In the genomic region with DNA sequence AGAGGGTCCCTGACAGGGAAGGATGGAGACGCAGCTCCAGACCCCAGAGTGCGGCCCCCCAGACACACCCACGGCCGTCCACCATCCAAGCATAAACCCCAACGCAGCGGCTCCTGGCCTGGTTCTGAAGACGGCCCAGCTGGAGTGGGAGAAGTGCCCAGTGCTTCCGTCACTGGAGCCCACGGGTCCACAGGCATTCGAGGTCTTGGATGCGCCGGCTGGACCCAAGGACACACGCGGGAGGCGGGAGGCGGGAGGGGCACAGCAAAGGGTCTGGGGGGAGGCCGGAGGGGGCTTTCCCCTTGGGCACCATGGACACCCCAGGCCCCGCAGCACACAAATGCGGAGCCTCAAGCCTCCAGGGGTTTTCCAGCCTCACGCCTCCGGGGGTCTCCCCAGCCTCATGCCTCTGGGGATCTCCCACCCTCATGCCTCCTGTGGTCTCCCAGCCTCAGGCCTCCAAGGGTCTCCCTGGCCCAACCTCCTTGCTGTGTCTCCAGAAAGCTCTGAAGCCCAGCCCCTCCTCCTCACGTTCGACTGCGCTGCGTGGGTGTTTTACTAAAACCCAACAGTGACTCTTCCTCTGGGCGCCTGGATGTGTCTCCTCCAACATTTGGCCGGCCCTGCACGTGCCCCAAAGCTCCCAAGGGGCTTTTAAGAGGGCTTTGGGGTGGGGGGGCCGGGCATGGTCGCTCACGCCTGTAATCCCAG, we compare ENCODE assay signal across 12 cellular contexts. TPM values are rescaled to one million over a fixed set of nuclear protein-coding genes. Genes with fewer than 3 reads are reported as not detected.
DNase-seq lines count a peak whose midpoint lies in the region; ATAC-seq, FAIRE-seq and TF ChIP-seq lines count a peak whose summit lies in the region.
"Had no signal": no experiment of that assay in that cellular context is flagged by ENCODE, and none has a peak within 500 bp of the region (broad histone marks: within the 10 kb centered on the region; RNA-seq: fewer than 3 reads in every experiment).

No MANE protein-coding gene starts in this region.

- H3K27me3 ChIP-seq in GM23248 (replicated peaks; ENCODE audit: insufficient read depth) (no peaks in the 10 kb centered on the region), GM12878 (replicated peaks in 1 of 2; ENCODE audit: control insufficient read depth in 2 of 2, insufficient read depth in 2 of 2, low read length in 1 of 2) (no peaks in the 10 kb centered on the region), skeletal muscle tissue (ENCODE audit: control insufficient read depth in 3 of 3, insufficient read depth in 3 of 3, low read length in 3 of 3) (no peaks in the 10 kb centered on the region), trophoblast cell (ENCODE audit: insufficient read depth, low read length) (peaks cover 3% of the 10 kb centered on the region)
- H3K27me3 ChIP-seq: right lobe of liver had no signal

- H3K4me2 ChIP-seq in GM23248 (ENCODE audit: unreplicated experiment) (peak overlapping the region; percentile 86), GM12878 (ENCODE audit: control insufficient read depth, insufficient read depth) (peak overlapping the region; percentile 82), trophoblast cell (ENCODE audit: low read length) (no peak overlapping the region)

- no peak overlapping the region for H3K4me3 Mint-ChIP-seq in activated naive CD4-positive, alpha-beta T cell treated with anti-CD3 and anti-CD28 coated beads, Interleukin-2, amount 10 ng/mL, durations not matched to agents 7 days and 5 days

- H3K9me3 Mint-ChIP-seq in activated naive CD4-positive, alpha-beta T cell treated with anti-CD3 and anti-CD28 coated beads, Interleukin-2, amount 10 ng/mL, durations not matched to agents 7 days and 5 days: no peaks in the 10 kb centered on the region

- intact Hi-C loops in GM12878 (cut with micrococcal nuclease; ENCODE audit: unreplicated experiment) (loop anchor here (2.0 kb wide), 1 partner anchor 105 kb away; a partner anchor contains a TSS), left ventricle myocardium superior (cut with micrococcal nuclease) (loop anchor here (10.0 kb wide), 1 partner anchor 83 kb away; no protein-coding TSS in a partner anchor)

- no peak overlapping the region for H3K23ac ChIP-seq in trophoblast cell (ENCODE audit: low read length)

- H3K4ac ChIP-seq in trophoblast cell (ENCODE audit: low read depth, low read length): no peak overlapping the region

- peak; percentile 74 for DNase-seq in GM23248
- peak; percentile 26 for DNase-seq in GM12878 (ENCODE audit: low read depth, low spot score)
- peak; percentile 79 for DNase-seq in left ventricle myocardium superior
- no peak for DNase-seq in NCI-H2107 (lab: John Stamatoyannopoulos, UW)
- no peak for DNase-seq in activated naive CD4-positive, alpha-beta T cell treated with anti-CD3 and anti-CD28 coated beads, Interleukin-2, amount 10 ng/mL, durations not matched to agents 7 days and 5 days
- DNase-seq in trophoblast cell: no peak
- DNase-seq in AML-193 (lab: John Stamatoyannopoulos, UW): no peak

- RAD21 ChIA-PET in GM12878 (lab: Charles Lee; ENCODE audit: unreplicated experiment): interaction anchor here (0.6 to 1.2 kb wide), 4 partner anchors 146 to 171 kb away, joined by 3 to 4 read pairs (median 4); a partner anchor contains a TSS

- H4K12ac ChIP-seq in trophoblast cell (ENCODE audit: low read depth, low read length): no peak overlapping the region

- POLR2A ChIA-PET in GM12878 (lab: Charles Lee): interaction anchor here (0.7 to 1.3 kb wide), 4 partner anchors 12 to 164 kb away, joined by 3 read pairs; a partner anchor contains a TSS

- H3K79me1 ChIP-seq in trophoblast cell (ENCODE audit: low read length): peaks cover 2% of the 10 kb centered on the region

- H3K27ac ChIP-seq in GM23248: no peak overlapping the region
- H3K27ac ChIP-seq in GM12878 (ENCODE audit: control insufficient read depth, insufficient read depth): peak overlapping the region; percentile 39
- H3K27ac ChIP-seq in skeletal muscle tissue (ENCODE audit: low read depth, low read length): peak overlapping the region; percentile 36
- no peak overlapping the region for H3K27ac ChIP-seq in trophoblast cell (ENCODE audit: low read depth, low read length)
- H3K27ac ChIP-seq: HL-60, right lobe of liver had no signal

- H3K79me2 ChIP-seq in GM23248 (ENCODE audit: insufficient read depth) (no peaks in the 10 kb centered on the region), GM12878 (ENCODE audit: control insufficient read depth, insufficient read depth, low read length) (no peaks in the 10 kb centered on the region), trophoblast cell (ENCODE audit: control insufficient read depth, insufficient read depth, low read length, poor library complexity) (peaks cover 2% of the 10 kb centered on the region)

- H2AK5ac ChIP-seq in trophoblast cell (ENCODE audit: low read length): no peak overlapping the region

- peaks cover 47% of the 10 kb centered on the region for H3K27me3 Mint-ChIP-seq in activated naive CD4-positive, alpha-beta T cell treated with anti-CD3 and anti-CD28 coated beads, Interleukin-2, amount 10 ng/mL, durations not matched to agents 7 days and 5 days

- H3K9me2 ChIP-seq in GM23248 (ENCODE audit: insufficient read depth): no peaks in the 10 kb centered on the region

- H4K20me1 ChIP-seq in GM23248 (ENCODE audit: insufficient read depth) (no peaks in the 10 kb centered on the region), GM12878 (ENCODE audit: control insufficient read depth, insufficient read depth) (no peaks in the 10 kb centered on the region)

- TF ChIP-seq POLR2A in GM12878 (IDR thresholded peaks at IDR 0.05; ENCODE audit: low read depth, low read length): no peak

- WGBS in GM23248 (ENCODE audit: low coverage in 1 of 2, low lambda C conversion rate in 2 of 2, missing lambda C conversion rate in 2 of 2), 2 experiments: 24 to 29% methylated on average over 28 to 29 of the region's 31 CpGs
- 0% methylated on average over 26 of the region's 31 CpGs for WGBS in GM12878 (ENCODE audit: insufficient coverage, insufficient replicate concordance, low lambda C conversion rate, missing lambda C conversion rate)
- no CpG with 5 or more reads among the region's 31 CpGs for WGBS in trophoblast cell (ENCODE audit: extremely low coverage, insufficient coverage, insufficient read length)

- H2BK5ac ChIP-seq in trophoblast cell (ENCODE audit: low read depth, low read length, poor library complexity): no peak overlapping the region

- H2AFZ ChIP-seq in GM23248 (peak overlapping the region; percentile 82), GM12878 (ENCODE audit: control insufficient read depth, low read depth, low read length) (no peak overlapping the region; the same call in 1 of the 2 replicates), trophoblast cell (ENCODE audit: insufficient read depth, low read length, poor library complexity) (no peak overlapping the region)

- TF ChIP-seq EP300 in GM12878 (IDR thresholded peaks at IDR 0.05; ENCODE audit: borderline replicate concordance in 1 of 2, control insufficient read depth in 1 of 2, low read depth in 2 of 2, low read length in 2 of 2): no peak

- no peak overlapping the region for H2BK120ac ChIP-seq in trophoblast cell (ENCODE audit: insufficient read depth, low read length, poor library complexity)

- BruUV-seq in GM12878 (replicated peaks; lab: Mats Ljungman, UMichigan): no TSS peak

- no peak overlapping the region for H4K91ac ChIP-seq in trophoblast cell (ENCODE audit: low read depth, low read length)

- no peak overlapping the region for H3K14ac ChIP-seq in trophoblast cell (ENCODE audit: low read length)

- H3K9ac ChIP-seq in GM23248: peak overlapping the region; percentile 74
- peak overlapping the region; percentile 44; the same call in 1 of the 2 replicates for H3K9ac ChIP-seq in GM12878 (ENCODE audit: control insufficient read depth, insufficient read depth, low read length)
- peak overlapping the region in 2 of 3 donors; percentile 62 to 69 for H3K9ac ChIP-seq in skeletal muscle tissue (ENCODE audit: low read depth in 1 of 3, low read length in 3 of 3)
- no peak overlapping the region for H3K9ac ChIP-seq in trophoblast cell (ENCODE audit: low read length)

- H4K8ac ChIP-seq in trophoblast cell (ENCODE audit: low read depth, low read length): no peak overlapping the region

- no peaks in the 10 kb centered on the region for H3K9me3 ChIP-seq in GM23248 (ENCODE audit: low read depth)
- H3K9me3 ChIP-seq in GM12878 (replicated peaks; ENCODE audit: control insufficient read depth, insufficient read depth, low read length): peaks cover 5% of the 10 kb centered on the region; the same call in 1 of the 3 replicates
- H3K9me3 ChIP-seq in skeletal muscle tissue (ENCODE audit: control insufficient read depth in 3 of 3, low read length in 3 of 3): no peaks in the 10 kb centered on the region
- H3K9me3 ChIP-seq in trophoblast cell (ENCODE audit: insufficient read depth, low read depth, low read length): no peaks in the 10 kb centered on the region
- H3K9me3 ChIP-seq: right lobe of liver had no signal

- H3K36me3 ChIP-seq in GM23248 (ENCODE audit: low read depth): no peaks in the 10 kb centered on the region
- no peaks in the 10 kb centered on the region; a peak in 1 of 4 replicates for H3K36me3 ChIP-seq in GM12878 (ENCODE audit: control insufficient read depth in 2 of 2, insufficient read depth in 2 of 2, low read length in 1 of 2)
- H3K36me3 ChIP-seq in skeletal muscle tissue (ENCODE audit: control insufficient read depth in 3 of 3, insufficient read depth in 3 of 3, low read length in 3 of 3): no peaks in the 10 kb centered on the region
- H3K36me3 ChIP-seq in trophoblast cell (ENCODE audit: control insufficient read depth in 1 of 2, insufficient read depth in 2 of 2, low read length in 2 of 2): peaks cover 0 to 2% of the 10 kb centered on the region in 2 experiments
- H3K36me3 ChIP-seq: right lobe of liver had no signal

- in situ Hi-C loops in GM23248 (cut with MboI) (loop anchor here (10.0 to 25.0 kb wide), 2 partner anchors 113 to 295 kb away; a partner anchor contains a TSS), GM12878 (cut with MboI) (loop anchor here (5.0 kb wide), 1 partner anchor 115 kb away; no protein-coding TSS in a partner anchor)

- CTCF ChIA-PET in GM12878 (lab: Yijun Ruan, JAX): interaction anchor here (0.7 to 2.7 kb wide), 5 partner anchors 14 to 122 kb away, joined by 3 to 17 read pairs (median 4); a partner anchor contains a TSS
- CTCF ChIA-PET in activated naive CD4-positive, alpha-beta T cell treated with anti-CD3 and anti-CD28 coated beads, Interleukin-2, amount 10 ng/mL, durations not matched to agents 7 days and 5 days (lab: Charles Lee): no interaction called here

- peak; percentile 58 for ATAC-seq in GM12878
- ATAC-seq in left ventricle myocardium superior: peak; percentile 50

- H3K4me3 ChIP-seq in GM23248 (peak overlapping the region; percentile 62), GM12878 (peak overlapping the region; percentile 55; the same call in 1 of the 2 replicates), skeletal muscle tissue (ENCODE audit: low read length in 3 of 3) (peak overlapping the region; percentile 14 to 69 (median 46)), trophoblast cell (ENCODE audit: low read depth, low read length) (no peak overlapping the region)

- H2BK12ac ChIP-seq in trophoblast cell (ENCODE audit: low read length): no peak overlapping the region

- no peaks in the 10 kb centered on the region for H3F3A ChIP-seq in GM23248 (ENCODE audit: insufficient read depth)

- H3K18ac ChIP-seq in trophoblast cell (ENCODE audit: low read length): no peak overlapping the region

- peaks cover 4% of the 10 kb centered on the region for H3K4me1 Mint-ChIP-seq in activated naive CD4-positive, alpha-beta T cell treated with anti-CD3 and anti-CD28 coated beads, Interleukin-2, amount 10 ng/mL, durations not matched to agents 7 days and 5 days

- H3K4me1 ChIP-seq in GM23248 (ENCODE audit: insufficient read depth) (peaks cover 11% of the 10 kb centered on the region), GM12878 (ENCODE audit: control insufficient read depth, insufficient read depth, low read length) (peaks cover 25% of the 10 kb centered on the region), skeletal muscle tissue (ENCODE audit: control insufficient read depth in 3 of 3, insufficient read depth in 3 of 3, low read length in 3 of 3) (peaks cover 7 to 29% (median 22%) of the 10 kb centered on the region in 3 donors), trophoblast cell (ENCODE audit: control insufficient read depth in 1 of 2, insufficient read depth in 2 of 2, low read length in 2 of 2) (peaks cover 0 to 16% of the 10 kb centered on the region in 2 experiments)

- no peaks in the 10 kb centered on the region for H3K36me3 Mint-ChIP-seq in activated naive CD4-positive, alpha-beta T cell treated with anti-CD3 and anti-CD28 coated beads, Interleukin-2, amount 10 ng/mL, durations not matched to agents 7 days and 5 days

- TF ChIP-seq RAD21 in GM12878 (IDR thresholded peaks at IDR 0.05; ENCODE audit: insufficient read depth, low read depth, low read length): no peak

- no peak overlapping the region for H3K27ac Mint-ChIP-seq in activated naive CD4-positive, alpha-beta T cell treated with anti-CD3 and anti-CD28 coated beads, Interleukin-2, amount 10 ng/mL, durations not matched to agents 7 days and 5 days

- SMC1A ChIA-PET in GM12878 (lab: Charles Lee; ENCODE audit: uncharacterized antibody, unreplicated experiment): interaction anchor here (1.6 kb wide), 1 partner anchor 106 kb away, joined by 5 read pairs; a partner anchor contains a TSS

- TF ChIP-seq CTCF in GM12878 (IDR thresholded peaks at IDR 0.05 in 2 of 3, conservative IDR thresholded peaks at IDR 0.05 in 1 of 3; ENCODE audit: control insufficient read depth in 2 of 3, extremely low read depth in 1 of 3, insufficient read depth in 1 of 3, low read depth in 3 of 3, low read length in 3 of 3): no peak

- FAIRE-seq in GM12878 (lab: Jason Lieb, UNC): no peak
- FAIRE-seq: endometrium had no signal

RNA-seq across cellular contexts. Expression of a gene that starts 15.2 kb away (rescaled TPM):
- total RNA-seq in GM23248 (2014; rRNA removed; shearing (Covaris generic)): 11.6 and 17.1 TPM in 2 replicates
- 8.7 and 10.1 TPM in 2 replicates for polyA plus RNA-seq in GM23248 (2016; fragmentation: Nextera tagmentation; extraction: Ambion mirVana)
- total RNA-seq in GM12878 (2013; cell fraction: nucleolus; rRNA removed): 40.8 and 46.3 TPM in 2 replicates
- 3.9 and 4.7 TPM in 2 replicates for total RNA-seq in GM12878 (2014; rRNA removed)
- total RNA-seq in GM12878 (2014; rRNA removed; fragmentation: Illumina TruSeq; extraction: Trizol): 2.2 and 2.4 TPM in 2 replicates
- 6.3 and 7.1 TPM in 2 replicates for total RNA-seq in GM12878 (2021)
- polyA plus RNA-seq in GM12878 (2011; ENCODE audit: low read depth): 2.1 TPM
- 2.9 and 5.2 TPM in 2 replicates for polyA plus RNA-seq in GM12878 (2011; rRNA removed)
- 6.5 and 10.0 TPM in 2 replicates for polyA plus RNA-seq in GM12878 (2011; cell fraction: cytosol; rRNA removed)
- 36.0 and 46.0 TPM in 2 replicates for polyA plus RNA-seq in GM12878 (2011; cell fraction: nucleus; rRNA removed)
- 7.4 and 9.7 TPM in 2 replicates for polyA plus RNA-seq in GM12878 (2012)
- polyA plus RNA-seq in GM12878 (2014; fragmentation: Illumina TruSeq; extraction: Trizol): 0.44 and 1.9 TPM in 2 replicates
- polyA plus RNA-seq in GM12878 (2014; fragmentation: Nextera tagmentation; extraction: Ambion mirVana): under 1 TPM; 0.21 to 0.51 TPM
- polyA plus RNA-seq in GM12878 (2014; rRNA removed): 5.2 and 7.6 TPM in 2 replicates
- polyA plus RNA-seq in GM12878 (2016; fragmentation: Nextera tagmentation; extraction: Ambion mirVana): 1 to 10 TPM; 3.4 to 3.9 TPM
- polyA minus RNA-seq in GM12878 (2011; rRNA and poly(A)+ RNA removed): 1.5 and 4.2 TPM in 2 replicates
- polyA minus RNA-seq in GM12878 (2011; cell fraction: cytosol; rRNA and poly(A)+ RNA removed): 2.3 and 2.5 TPM in 2 replicates
- polyA minus RNA-seq in GM12878 (2011; cell fraction: nucleus; rRNA and poly(A)+ RNA removed): 3.1 and 5.1 TPM in 2 replicates
- total RNA-seq in left ventricle myocardium superior: 8.3 TPM
- total RNA-seq in skeletal muscle tissue: 8.4 TPM
- polyA plus RNA-seq in trophoblast cell (2013): 4.7 and 5.1 TPM in 2 replicates

RNA-seq across cellular contexts. Expression of a gene that starts 15.4 kb away (rescaled TPM):
- total RNA-seq in GM23248 (2014; rRNA removed; shearing (Covaris generic)): 0.32 TPM in 1 of 2 replicates, not detected in the other
- polyA plus RNA-seq in GM23248 (2016; fragmentation: Nextera tagmentation; extraction: Ambion mirVana) (0.15 and 0.39 TPM in 2 replicates), GM12878 (2011; rRNA removed) (0.08 TPM in 1 of 2 replicates, not detected in the other), GM12878 (2014; fragmentation: Illumina TruSeq; extraction: Trizol) (not detected in 2 replicates), GM12878 (2014; fragmentation: Nextera tagmentation; extraction: Ambion mirVana) (not detected), GM12878 (2014; rRNA removed) (0.20 TPM in 1 of 2 replicates, not detected in the other), GM12878 (2016; fragmentation: Nextera tagmentation; extraction: Ambion mirVana) (not detected)
- total RNA-seq in GM12878 (2013; cell fraction: nucleolus; rRNA removed): 0.38 TPM in 1 of 2 replicates, not detected in the other
- total RNA-seq in GM12878 (2014; rRNA removed) (0.16 TPM in 1 of 2 replicates, not detected in the other), GM12878 (2014; rRNA removed; fragmentation: Illumina TruSeq; extraction: Trizol) (not detected in 2 replicates), GM12878 (2021) (not detected in 2 replicates), left ventricle myocardium superior (1.9 TPM), skeletal muscle tissue (0.52 TPM)
- not detected for polyA plus RNA-seq in GM12878 (2011; ENCODE audit: low read depth)
- polyA plus RNA-seq in GM12878 (2011; cell fraction: cytosol; rRNA removed): 0.04 and 0.07 TPM in 2 replicates
- polyA plus RNA-seq in GM12878 (2011; cell fraction: nucleus; rRNA removed): 0.76 and 0.96 TPM in 2 replicates
- 0.27 and 0.67 TPM in 2 replicates for polyA plus RNA-seq in GM12878 (2012)
- polyA minus RNA-seq in GM12878 (2011; rRNA and poly(A)+ RNA removed): not detected in 2 replicates
- polyA minus RNA-seq in GM12878 (2011; cell fraction: cytosol; rRNA and poly(A)+ RNA removed): not detected in 2 replicates
- 0.36 and 0.38 TPM in 2 replicates for polyA minus RNA-seq in GM12878 (2011; cell fraction: nucleus; rRNA and poly(A)+ RNA removed)
- polyA plus RNA-seq in trophoblast cell (2013): 0.19 and 0.21 TPM in 2 replicates

RNA-seq across cellular contexts. Expression of a gene that starts 33.4 kb away (rescaled TPM):
- not detected in 2 replicates for total RNA-seq in GM23248 (2014; rRNA removed; shearing (Covaris generic))
- polyA plus RNA-seq in GM23248 (2016; fragmentation: Nextera tagmentation; extraction: Ambion mirVana) (not detected in 2 replicates), GM12878 (2011; rRNA removed) (not detected in 2 replicates), GM12878 (2014; fragmentation: Illumina TruSeq; extraction: Trizol) (not detected in 2 replicates), GM12878 (2014; fragmentation: Nextera tagmentation; extraction: Ambion mirVana) (not detected), GM12878 (2014; rRNA removed) (not detected in 2 replicates), GM12878 (2016; fragmentation: Nextera tagmentation; extraction: Ambion mirVana) (not detected)
- total RNA-seq in GM12878 (2013; cell fraction: nucleolus; rRNA removed): not detected in 2 replicates
- total RNA-seq in GM12878 (2014; rRNA removed) (not detected in 2 replicates), GM12878 (2014; rRNA removed; fragmentation: Illumina TruSeq; extraction: Trizol) (not detected in 2 replicates), GM12878 (2021) (not detected in 2 replicates), left ventricle myocardium superior (not detected), skeletal muscle tissue (not detected)
- not detected for polyA plus RNA-seq in GM12878 (2011; ENCODE audit: low read depth)
- not detected in 2 replicates for polyA plus RNA-seq in GM12878 (2011; cell fraction: cytosol; rRNA removed)
- polyA plus RNA-seq in GM12878 (2011; cell fraction: nucleus; rRNA removed): not detected in 2 replicates
- 0.04 TPM in 1 of 2 replicates, not detected in the other for polyA plus RNA-seq in GM12878 (2012)
- polyA minus RNA-seq in GM12878 (2011; rRNA and poly(A)+ RNA removed): not detected in 2 replicates
- polyA minus RNA-seq in GM12878 (2011; cell fraction: cytosol; rRNA and poly(A)+ RNA removed): not detected in 2 replicates
- polyA minus RNA-seq in GM12878 (2011; cell fraction: nucleus; rRNA and poly(A)+ RNA removed): not detected in 2 replicates
- polyA plus RNA-seq in trophoblast cell (2013): 0.08 and 0.11 TPM in 2 replicates
- total RNA-seq: kidney epithelial cell had no signal

RNA-seq across cellular contexts. Expression of a gene that starts 51.4 kb away (rescaled TPM):
- 28.8 and 29.1 TPM in 2 replicates for total RNA-seq in GM23248 (2014; rRNA removed; shearing (Covaris generic))
- polyA plus RNA-seq in GM23248 (2016; fragmentation: Nextera tagmentation; extraction: Ambion mirVana): 13.5 and 13.7 TPM in 2 replicates
- 50.1 and 60.0 TPM in 2 replicates for total RNA-seq in GM12878 (2013; cell fraction: nucleolus; rRNA removed)
- 18.8 and 23.1 TPM in 2 replicates for total RNA-seq in GM12878 (2014; rRNA removed)
- total RNA-seq in GM12878 (2014; rRNA removed; fragmentation: Illumina TruSeq; extraction: Trizol): 12.1 and 14.1 TPM in 2 replicates
- 35.1 and 37.2 TPM in 2 replicates for total RNA-seq in GM12878 (2021)
- 6.2 TPM for polyA plus RNA-seq in GM12878 (2011; ENCODE audit: low read depth)
- polyA plus RNA-seq in GM12878 (2011; rRNA removed): 17.9 and 26.2 TPM in 2 replicates
- 29.2 and 44.8 TPM in 2 replicates for polyA plus RNA-seq in GM12878 (2011; cell fraction: cytosol; rRNA removed)
- polyA plus RNA-seq in GM12878 (2011; cell fraction: nucleus; rRNA removed): 188 and 208 TPM in 2 replicates
- polyA plus RNA-seq in GM12878 (2012): 21.6 and 25.4 TPM in 2 replicates
- 12.8 and 13.3 TPM in 2 replicates for polyA plus RNA-seq in GM12878 (2014; fragmentation: Illumina TruSeq; extraction: Trizol)
- under 1 TPM; 0.13 to 0.51 TPM for polyA plus RNA-seq in GM12878 (2014; fragmentation: Nextera tagmentation; extraction: Ambion mirVana)
- 44.3 and 47.1 TPM in 2 replicates for polyA plus RNA-seq in GM12878 (2014; rRNA removed)
- polyA plus RNA-seq in GM12878 (2016; fragmentation: Nextera tagmentation; extraction: Ambion mirVana): 1 to 10 TPM; 1.4 to 8.9 TPM
- 17.3 and 26.8 TPM in 2 replicates for polyA minus RNA-seq in GM12878 (2011; rRNA and poly(A)+ RNA removed)
- 10.3 and 12.6 TPM in 2 replicates for polyA minus RNA-seq in GM12878 (2011; cell fraction: cytosol; rRNA and poly(A)+ RNA removed)
- 37.8 and 43.1 TPM in 2 replicates for polyA minus RNA-seq in GM12878 (2011; cell fraction: nucleus; rRNA and poly(A)+ RNA removed)
- 10.2 TPM for total RNA-seq in left ventricle myocardium superior
- 4.2 TPM for total RNA-seq in skeletal muscle tissue
- polyA plus RNA-seq in trophoblast cell (2013): 18.1 and 19.1 TPM in 2 replicates

Comparison
In these comparisons a context has a peak if more than half of its experiments do, and no peak if none do; other contexts are left out.
1. DNase-seq: peak in GM23248 (single experiment), GM12878 (single experiment) and left ventricle myocardium superior (single experiment); none in NCI-H2107 (single experiment), activated naive CD4-positive, alpha-beta T cell treated with anti-CD3 and anti-CD28 coated beads, Interleukin-2, amount 10 ng/mL, durations not matched to agents 7 days and 5 days (single experiment), trophoblast cell (0 of 2) and AML-193 (0 of 2).
2. H3K27ac ChIP-seq: peak in GM12878 (single experiment) and skeletal muscle tissue (single experiment); none in GM23248 (single experiment) and trophoblast cell (single experiment).